In genomic region chr1:167634435-167634834, GRCh38 we compare ENCODE assay signal across 14 cellular contexts. TPM values are rescaled to one million over a fixed set of nuclear protein-coding genes. Genes with fewer than 3 reads are reported as not detected.
DNase-seq lines count a peak whose midpoint lies in the region; ATAC-seq, FAIRE-seq and TF ChIP-seq lines count a peak whose summit lies in the region.
"Had no signal": no experiment of that assay in that cellular context is flagged by ENCODE, and none has a peak within 500 bp of the region (broad histone marks: within the 10 kb centered on the region; RNA-seq: fewer than 3 reads in every experiment).

No MANE protein-coding gene starts in this region.

- H3K27ac Mint-ChIP-seq in activated CD4-positive, alpha-beta T cell treated with anti-CD3 and anti-CD28 coated beads, Interleukin-2, amount 10 ng/mL, durations not matched to agents 7 days and 5 days: peak overlapping the region; percentile 70
- peak overlapping the region; percentile 98 for H3K27ac Mint-ChIP-seq in activated CD8-positive, alpha-beta T cell treated with anti-CD3 and anti-CD28 coated beads, Interleukin-2, amount 10 ng/mL, durations not matched to agents 7 days and 5 days

- peaks cover 81 to 83% of the 10 kb centered on the region in 2 experiments for H3K4me1 ChIP-seq in neutrophil (ENCODE audit: control insufficient read depth in 1 of 2, insufficient read depth in 1 of 2, low read depth in 1 of 2, low read length in 1 of 2)
- H3K4me1 ChIP-seq: pancreas, uterus had no signal

- POLR2A ChIA-PET in activated CD4-positive, alpha-beta T cell treated with anti-CD3 and anti-CD28 coated beads, Interleukin-2, amount 10 ng/mL, durations not matched to agents 7 days and 5 days (lab: Charles Lee): interaction anchor here (0.6 kb wide), 1 partner anchor 82 kb away, joined by 4 read pairs; no protein-coding TSS in a partner anchor
- POLR2A ChIA-PET in activated CD8-positive, alpha-beta T cell treated with anti-CD3 and anti-CD28 coated beads, Interleukin-2, amount 10 ng/mL, durations not matched to agents 7 days and 5 days (lab: Charles Lee): interaction anchor here (0.6 to 3.4 kb wide), 5 partner anchors 33 to 760 kb away, joined by 3 to 33 read pairs (median 3); no protein-coding TSS in a partner anchor

- peak overlapping the region in 1 of 2 experiments; percentile 90 for H3K4me3 ChIP-seq in neutrophil (ENCODE audit: low read depth in 1 of 2, low read length in 1 of 2)
- H3K4me3 ChIP-seq: lung, pancreas, PC-9, uterus had no signal

- H3K36me3 ChIP-seq in KOPT-K1 (ENCODE audit: insufficient read depth, low read length) (peaks cover 58% of the 10 kb centered on the region), neutrophil (peaks cover 42% of the 10 kb centered on the region)
- H3K36me3 ChIP-seq: pancreas, uterus had no signal

- ATAC-seq in activated CD8-positive, alpha-beta T cell treated with anti-CD3 and anti-CD28 coated beads, Interleukin-2, amount 10 ng/mL, durations not matched to agents 7 days and 5 days: no peak
- ATAC-seq: pancreas had no signal

- no peak for DNase-seq in activated CD4-positive, alpha-beta T cell treated with anti-CD3 and anti-CD28 coated beads, Interleukin-2, amount 10 ng/mL, durations not matched to agents 7 days and 5 days
- no peak for DNase-seq in activated CD4-positive, alpha-beta T cell treated with anti-CD3 and anti-CD28 coated beads, Interleukin-2, amount 50 U/mL, for 4 hours
- DNase-seq in activated CD8-positive, alpha-beta T cell treated with anti-CD3 and anti-CD28 coated beads, Interleukin-2, amount 10 ng/mL, durations not matched to agents 7 days and 5 days: no peak
- DNase-seq in GM19239 (ENCODE audit: insufficient read length, low spot score) (no peak), DMS153 (lab: John Stamatoyannopoulos, UW) (no peak), NCI-H1694 treated with DMSO at 0.1 percent for 48 hours (lab: John Stamatoyannopoulos, UW) (no peak)
- DNase-seq: pancreas; stimulated activated CD4-positive, alpha-beta T cell treated with anti-CD3 and anti-CD28 coated beads, Interleukin-15, amount 100 ng/mL, for 24 hours; uterus had no signal

- no peaks in the 10 kb centered on the region for H3K27me3 Mint-ChIP-seq in activated CD4-positive, alpha-beta T cell treated with anti-CD3 and anti-CD28 coated beads, Interleukin-2, amount 10 ng/mL, durations not matched to agents 7 days and 5 days
- no peaks in the 10 kb centered on the region for H3K27me3 Mint-ChIP-seq in activated CD8-positive, alpha-beta T cell treated with anti-CD3 and anti-CD28 coated beads, Interleukin-2, amount 10 ng/mL, durations not matched to agents 7 days and 5 days (ENCODE audit: low read depth)

- H3K27me3 ChIP-seq in neutrophil: no peaks in the 10 kb centered on the region
- H3K27me3 ChIP-seq: uterus had no signal

- H3K9me3 Mint-ChIP-seq in activated CD4-positive, alpha-beta T cell treated with anti-CD3 and anti-CD28 coated beads, Interleukin-2, amount 10 ng/mL, durations not matched to agents 7 days and 5 days: no peaks in the 10 kb centered on the region
- no peaks in the 10 kb centered on the region for H3K9me3 Mint-ChIP-seq in activated CD8-positive, alpha-beta T cell treated with anti-CD3 and anti-CD28 coated beads, Interleukin-2, amount 10 ng/mL, durations not matched to agents 7 days and 5 days (ENCODE audit: insufficient read depth)

- peak overlapping the region; percentile 100 for H3K27ac ChIP-seq in KOPT-K1 (ENCODE audit: low read depth, low read length, poor library complexity, severe bottlenecking)
- peak overlapping the region; percentile 99 for H3K27ac ChIP-seq in neutrophil
- H3K27ac ChIP-seq: pancreas, PC-9, uterus had no signal

- no peak for TF ChIP-seq CTCF in neutrophil (IDR thresholded peaks at IDR 0.05)

- CTCF ChIA-PET in activated CD4-positive, alpha-beta T cell treated with anti-CD3 and anti-CD28 coated beads, Interleukin-2, amount 10 ng/mL, durations not matched to agents 7 days and 5 days (lab: Charles Lee): interaction anchor here (1.6 to 1.9 kb wide), 2 partner anchors 34 to 53 kb away, joined by 6 to 12 read pairs; no protein-coding TSS in a partner anchor
- CTCF ChIA-PET in activated CD8-positive, alpha-beta T cell treated with anti-CD3 and anti-CD28 coated beads, Interleukin-2, amount 10 ng/mL, durations not matched to agents 7 days and 5 days (lab: Charles Lee): interaction anchor here (1.3 to 14.2 kb wide), 4 partner anchors 19 to 81 kb away, joined by 3 to 334 read pairs (median 16); no protein-coding TSS in a partner anchor

- peaks cover 76% of the 10 kb centered on the region for H3K4me1 Mint-ChIP-seq in activated CD4-positive, alpha-beta T cell treated with anti-CD3 and anti-CD28 coated beads, Interleukin-2, amount 10 ng/mL, durations not matched to agents 7 days and 5 days
- H3K4me1 Mint-ChIP-seq in activated CD8-positive, alpha-beta T cell treated with anti-CD3 and anti-CD28 coated beads, Interleukin-2, amount 10 ng/mL, durations not matched to agents 7 days and 5 days (ENCODE audit: low read depth): peaks cover 78% of the 10 kb centered on the region

- H3K36me3 Mint-ChIP-seq in activated CD4-positive, alpha-beta T cell treated with anti-CD3 and anti-CD28 coated beads, Interleukin-2, amount 10 ng/mL, durations not matched to agents 7 days and 5 days (ENCODE audit: low read depth): peaks cover 87% of the 10 kb centered on the region
- H3K36me3 Mint-ChIP-seq in activated CD8-positive, alpha-beta T cell treated with anti-CD3 and anti-CD28 coated beads, Interleukin-2, amount 10 ng/mL, durations not matched to agents 7 days and 5 days (ENCODE audit: low read depth): peaks cover 84% of the 10 kb centered on the region

- H3K9me3 ChIP-seq in KOPT-K1 (ENCODE audit: insufficient read depth, low read length, poor library complexity, severe bottlenecking) (no peaks in the 10 kb centered on the region), neutrophil (no peaks in the 10 kb centered on the region)
- H3K9me3 ChIP-seq: pancreas, uterus had no signal

- no peak for FAIRE-seq in GM19239 (lab: Jason Lieb, UNC)
- FAIRE-seq: endothelial cell of umbilical vein, pancreas had no signal

- H3K4me3 Mint-ChIP-seq in activated CD4-positive, alpha-beta T cell treated with anti-CD3 and anti-CD28 coated beads, Interleukin-2, amount 10 ng/mL, durations not matched to agents 7 days and 5 days: peak overlapping the region; percentile 43
- peak overlapping the region; percentile 98 for H3K4me3 Mint-ChIP-seq in activated CD8-positive, alpha-beta T cell treated with anti-CD3 and anti-CD28 coated beads, Interleukin-2, amount 10 ng/mL, durations not matched to agents 7 days and 5 days

RNA-seq across cellular contexts. Expression of gene RCSD1, which starts 4.4 kb away (rescaled TPM):
- 100 to 1,000 TPM; 152 to 157 TPM for total RNA-seq in activated CD4-positive, alpha-beta T cell treated with anti-CD3 and anti-CD28 coated beads, Interleukin-2, amount 10 ng/mL, durations not matched to agents 7 days and 5 days
- total RNA-seq in activated CD8-positive, alpha-beta T cell treated with anti-CD3 and anti-CD28 coated beads, Interleukin-2, amount 10 ng/mL, durations not matched to agents 7 days and 5 days: 100 to 1,000 TPM; 143 to 145 TPM
- total RNA-seq: PC-9 had no signal
